ENCODE assay signal across 1 cellular context in genomic region chr5:175872287-175873089, GRCh38.
A peak's percentile ranks its signal among the peaks of the same experiment; 100 is the strongest.
TF ChIP-seq lines count a peak whose summit lies in the region.

No MANE protein-coding gene starts in this region.

TF ChIP-seq in A549, 52 proteins besides CTCF, POLR2A, EP300 and RAD21 (continued from another document):
- TF ChIP-seq, protein P1, sequence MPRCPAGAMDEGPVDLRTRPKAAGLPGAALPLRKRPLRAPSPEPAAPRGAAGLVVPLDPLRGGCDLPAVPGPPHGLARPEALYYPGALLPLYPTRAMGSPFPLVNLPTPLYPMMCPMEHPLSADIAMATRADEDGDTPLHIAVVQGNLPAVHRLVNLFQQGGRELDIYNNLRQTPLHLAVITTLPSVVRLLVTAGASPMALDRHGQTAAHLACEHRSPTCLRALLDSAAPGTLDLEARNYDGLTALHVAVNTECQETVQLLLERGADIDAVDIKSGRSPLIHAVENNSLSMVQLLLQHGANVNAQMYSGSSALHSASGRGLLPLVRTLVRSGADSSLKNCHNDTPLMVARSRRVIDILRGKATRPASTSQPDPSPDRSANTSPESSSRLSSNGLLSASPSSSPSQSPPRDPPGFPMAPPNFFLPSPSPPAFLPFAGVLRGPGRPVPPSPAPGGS (IDR thresholded peaks at IDR 0.05) = peak; percentile 28; the same call in 1 of the 3 replicates
